In genomic region chr20:17895641-17896246, GRCh38 we compare ENCODE assay signal across 8 cellular contexts.
A peak's percentile ranks its signal among the peaks of the same experiment; 100 is the strongest.
DNase-seq lines count a peak whose midpoint lies in the region; ATAC-seq, FAIRE-seq and TF ChIP-seq lines count a peak whose summit lies in the region.

No MANE protein-coding gene starts in this region.

- no peak overlapping the region for H3K27ac Mint-ChIP-seq in activated naive CD4-positive, alpha-beta T cell treated with anti-CD3 and anti-CD28 coated beads, Interleukin-2, amount 50 U/mL, for 72 hours

- peaks cover 12% of the 10 kb centered on the region for H3K4me1 ChIP-seq in iPS-20b (ENCODE audit: insufficient read depth, low read length)

- H3K9ac ChIP-seq in iPS-20b (ENCODE audit: low read depth, low read length): no peak overlapping the region; the same call in 1 of the 2 replicates

- peak; percentile 54 for DNase-seq in GM12892 (ENCODE audit: insufficient read length)
- peak; percentile 63 for DNase-seq in activated naive CD4-positive, alpha-beta T cell treated with anti-CD3 and anti-CD28 coated beads, Interleukin-2, amount 50 U/mL, for 72 hours (ENCODE audit: low spot score in 2 of 2)
- peak; percentile 42 to 69 (median 63) for DNase-seq in stimulated activated CD4-positive, alpha-beta T cell treated with anti-CD3 and anti-CD28 coated beads, Interleukin-12 subunit alpha, Interleukin-12 subunit beta, amount 100 ng/mL, for 48 hours (ENCODE audit: low read depth in 2 of 3, low spot score in 1 of 3)
- no peak for DNase-seq in NCI-H2081 treated with DMSO at 0.1 percent for 48 hours (lab: John Stamatoyannopoulos, UW)
- DNase-seq in DMS114 treated with DMSO at 0.1 percent for 48 hours (lab: John Stamatoyannopoulos, UW; ENCODE audit: unreplicated experiment): no peak
- no peak for DNase-seq in DMS153 treated with DMSO at 0.1 percent for 48 hours (lab: John Stamatoyannopoulos, UW; ENCODE audit: unreplicated experiment)

- no peaks in the 10 kb centered on the region for H3K36me3 ChIP-seq in iPS-20b (ENCODE audit: insufficient read depth, low read depth, low read length)

- FAIRE-seq in GM12892 (lab: Jason Lieb, UNC): peak; percentile 93

- H3K9me3 ChIP-seq in iPS-20b (ENCODE audit: insufficient read depth, low read depth, low read length): no peaks in the 10 kb centered on the region

- no peak overlapping the region for H3K27ac ChIP-seq in iPS-20b (ENCODE audit: low read length)

- no peak for TF ChIP-seq POLR2A in GM12892 (IDR thresholded peaks at IDR 0.05; ENCODE audit: low read depth, low read length)

- no peaks in the 10 kb centered on the region; the same call in 1 of the 2 replicates for H3K27me3 ChIP-seq in iPS-20b (ENCODE audit: insufficient read depth, low read length)

- ATAC-seq in HG03103 (IDR thresholded peaks at IDR 0.05; ENCODE audit: low read depth, unreplicated experiment): peak; percentile 42
- ATAC-seq in activated naive CD4-positive, alpha-beta T cell treated with anti-CD3 and anti-CD28 coated beads, Interleukin-2, amount 50 U/mL, for 72 hours: peak; percentile 93 to 94

- H3K9me3 Mint-ChIP-seq in activated naive CD4-positive, alpha-beta T cell treated with anti-CD3 and anti-CD28 coated beads, Interleukin-2, amount 50 U/mL, for 72 hours: no peaks in the 10 kb centered on the region

- H3K36me3 Mint-ChIP-seq in activated naive CD4-positive, alpha-beta T cell treated with anti-CD3 and anti-CD28 coated beads, Interleukin-2, amount 50 U/mL, for 72 hours: no peaks in the 10 kb centered on the region

- peak overlapping the region; percentile 5; the same call in 1 of the 2 replicates for H3K4me3 ChIP-seq in iPS-20b (ENCODE audit: low read length)

Comparison
In these comparisons a context has a peak if more than half of its experiments do, and no peak if none do; other contexts are left out.
1. DNase-seq: peak in GM12892 (single experiment), activated naive CD4-positive, alpha-beta T cell treated with anti-CD3 and anti-CD28 coated beads, Interleukin-2, amount 50 U/mL, for 72 hours (2 of 2) and stimulated activated CD4-positive, alpha-beta T cell treated with anti-CD3 and anti-CD28 coated beads, Interleukin-12 subunit alpha, Interleukin-12 subunit beta, amount 100 ng/mL, for 48 hours (3 of 3); none in NCI-H2081 treated with DMSO at 0.1 percent for 48 hours (single experiment), DMS114 treated with DMSO at 0.1 percent for 48 hours (single experiment) and DMS153 treated with DMSO at 0.1 percent for 48 hours (single experiment).